ENCODE assay signal across 18 cellular contexts in the genomic region with DNA sequence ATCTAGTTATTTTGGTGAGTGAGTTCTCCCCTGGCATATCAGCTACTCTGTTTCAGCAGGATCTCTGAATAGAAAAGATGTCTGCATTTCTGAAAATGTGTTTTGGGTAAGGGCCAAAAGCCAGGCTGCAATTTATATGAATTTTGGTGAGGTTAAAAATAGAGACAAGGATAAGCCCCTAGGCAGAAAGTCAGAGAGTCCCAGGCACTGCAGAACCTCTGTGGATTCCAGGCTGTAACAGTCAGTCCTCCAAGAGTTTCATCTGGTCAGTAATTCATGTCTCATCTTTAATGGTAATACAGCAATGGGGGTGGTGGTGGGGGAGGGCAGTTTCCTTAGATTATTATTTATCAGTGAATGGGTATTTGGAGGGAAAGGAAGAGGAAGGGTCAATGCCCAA. TPM values are rescaled to one million over a fixed set of nuclear protein-coding genes. Genes with fewer than 3 reads are reported as not detected.
"Had no signal": no experiment of that assay in that cellular context is flagged by ENCODE, and none has a peak within 500 bp of the region (broad histone marks: within the 10 kb centered on the region; RNA-seq: fewer than 3 reads in every experiment).

No MANE protein-coding gene starts in this region.

- H3K27me3 ChIP-seq: ascending aorta, gastroesophageal sphincter, sigmoid colon, stomach had no signal

- H3K4me1 Mint-ChIP-seq: activated naive CD8-positive, alpha-beta T cell treated with anti-CD3 and anti-CD28 coated beads, Interleukin-2, amount 10 ng/mL, durations not matched to agents 7 days and 5 days; natural killer cell had no signal

- H3K36me3 ChIP-seq: ascending aorta, gastroesophageal sphincter, sigmoid colon, stomach had no signal

- H3K27ac ChIP-seq: ascending aorta, gastroesophageal sphincter, sigmoid colon, stomach had no signal

- DNase-seq: activated CD4-positive, alpha-beta memory T cell treated with anti-CD3 and anti-CD28 coated beads for 36 hours; activated CD4-positive, alpha-beta T cell treated with anti-CD3 and anti-CD28 coated beads for 1 hour; activated CD8-positive, alpha-beta memory T cell treated with anti-CD3 and anti-CD28 coated beads, Interleukin-2, amount 50 U/mL, for 4 hours; activated gamma-delta T cell treated with Interleukin-2 at 50 U/mL for 16 hours; activated naive CD8-positive, alpha-beta T cell treated with anti-CD3 and anti-CD28 coated beads, Interleukin-2, amount 10 ng/mL, durations not matched to agents 7 days and 5 days; activated T-cell treated with anti-CD3 and anti-CD28 coated beads, Interleukin-2, amount 50 U/mL, for 72 hours; kidney glomerular epithelial cell; natural killer cell; sigmoid colon; stimulated activated CD4-positive, alpha-beta T cell treated with anti-CD3 and anti-CD28 coated beads, Interleukin-4, amount 100 ng/mL, for 4 hours; stomach had no signal

- H3K27ac Mint-ChIP-seq: activated CD4-positive, alpha-beta memory T cell treated with anti-CD3 and anti-CD28 coated beads for 36 hours; activated naive CD8-positive, alpha-beta T cell treated with anti-CD3 and anti-CD28 coated beads, Interleukin-2, amount 10 ng/mL, durations not matched to agents 7 days and 5 days; activated T-cell treated with anti-CD3 and anti-CD28 coated beads, Interleukin-2, amount 50 U/mL, for 72 hours; natural killer cell had no signal

- H3K4me1 ChIP-seq: ascending aorta, gastroesophageal sphincter, sigmoid colon, stomach had no signal

- H3K4me3 ChIP-seq: ascending aorta, gastroesophageal sphincter, sigmoid colon, stomach had no signal

- H3K4me3 Mint-ChIP-seq: activated CD4-positive, alpha-beta memory T cell treated with anti-CD3 and anti-CD28 coated beads for 36 hours; activated naive CD8-positive, alpha-beta T cell treated with anti-CD3 and anti-CD28 coated beads, Interleukin-2, amount 10 ng/mL, durations not matched to agents 7 days and 5 days; activated T-cell treated with anti-CD3 and anti-CD28 coated beads, Interleukin-2, amount 50 U/mL, for 72 hours; natural killer cell had no signal

- ATAC-seq: activated T-cell treated with anti-CD3 and anti-CD28 coated beads, Interleukin-2, amount 50 U/mL, for 72 hours; gastroesophageal sphincter; natural killer cell had no signal

- H3K27me3 Mint-ChIP-seq: activated CD4-positive, alpha-beta memory T cell treated with anti-CD3 and anti-CD28 coated beads for 36 hours; activated naive CD8-positive, alpha-beta T cell treated with anti-CD3 and anti-CD28 coated beads, Interleukin-2, amount 10 ng/mL, durations not matched to agents 7 days and 5 days had no signal

- H3K36me3 Mint-ChIP-seq: activated CD4-positive, alpha-beta memory T cell treated with anti-CD3 and anti-CD28 coated beads for 36 hours; activated naive CD8-positive, alpha-beta T cell treated with anti-CD3 and anti-CD28 coated beads, Interleukin-2, amount 10 ng/mL, durations not matched to agents 7 days and 5 days; natural killer cell had no signal

RNA-seq across cellular contexts. Expression of a gene that starts 53.0 kb away (rescaled TPM):
- total RNA-seq: activated CD4-positive, alpha-beta memory T cell treated with anti-CD3 and anti-CD28 coated beads for 36 hours; activated naive CD8-positive, alpha-beta T cell treated with anti-CD3 and anti-CD28 coated beads, Interleukin-2, amount 10 ng/mL, durations not matched to agents 7 days and 5 days; activated T-cell treated with anti-CD3 and anti-CD28 coated beads, Interleukin-2, amount 50 U/mL, for 72 hours; ascending aorta; gastroesophageal sphincter; lung microvascular endothelial cell; mononuclear cell; natural killer cell; osteoblast; pulmonary artery endothelial cell; sigmoid colon; stomach; urinary bladder had no signal
- polyA plus RNA-seq: sigmoid colon, stomach, urinary bladder had no signal
